In the genomic region with DNA sequence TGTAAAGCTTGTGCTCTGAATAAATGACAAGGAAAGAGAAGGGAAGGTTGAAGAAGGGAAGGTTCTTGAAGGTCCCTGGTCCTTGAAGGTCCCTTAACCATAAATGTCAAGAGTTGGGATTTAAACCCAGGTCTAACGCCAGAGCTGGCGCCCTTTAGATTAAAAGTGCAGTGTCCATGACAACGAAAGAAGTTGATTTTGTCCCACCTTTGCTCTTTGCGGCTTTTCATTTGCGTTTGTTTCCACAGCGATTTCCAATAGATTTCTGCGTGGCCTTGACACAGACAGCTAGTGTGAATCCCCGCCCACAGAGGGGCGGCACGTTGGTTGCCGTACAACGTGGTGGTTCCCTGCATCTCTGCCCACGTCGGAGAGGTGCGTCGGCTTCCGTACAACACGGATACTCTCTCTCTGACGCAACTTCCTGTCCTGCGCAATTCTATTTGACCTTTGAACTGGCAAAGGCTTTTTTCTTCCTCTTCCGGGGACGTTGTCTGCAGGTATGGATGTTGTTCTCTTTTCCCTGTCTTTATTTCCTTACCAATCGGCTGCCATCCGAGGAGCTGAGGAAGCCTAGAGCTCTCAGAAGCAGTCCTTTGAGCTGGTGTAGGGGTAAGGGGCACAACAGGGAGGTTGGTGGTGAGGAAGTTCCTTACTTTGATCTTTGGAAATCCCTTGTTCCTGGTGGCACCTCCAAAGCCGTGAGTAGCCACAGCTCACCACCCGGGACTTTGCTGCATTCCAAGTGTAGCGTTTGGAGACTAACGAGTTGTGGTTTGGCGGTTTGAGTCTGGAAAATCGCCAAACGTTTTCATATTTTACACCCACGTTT, we compare ENCODE assay signal across 8 cellular contexts. TPM values are rescaled to one million over a fixed set of nuclear protein-coding genes. Genes with fewer than 3 reads are reported as not detected.
DNase-seq lines count a peak whose midpoint lies in the region; ATAC-seq and TF ChIP-seq lines count a peak whose summit lies in the region.

A gene (plus strand): TSS at position 476 of the 832 bp plus-strand sequence. CDS start 1,384 bp downstream, outside the sequence.

- no peaks in the 10 kb centered on the region for H3K27me3 ChIP-seq in H7 (ENCODE audit: control insufficient read depth, insufficient read depth, low read length)

- peaks cover 37 to 51% of the 10 kb centered on the region in 2 donors for H3K4me1 Mint-ChIP-seq in natural killer cell treated with Interleukin-12 subunit alpha and Interleukin-12 subunit beta and Interleukin-15 and Interleukin-18, amount 100 ng/mL, for 72 hours (ENCODE audit: low read depth in 2 of 2)

- ATAC-seq in natural killer cell treated with Interleukin-12 subunit alpha and Interleukin-12 subunit beta and Interleukin-15 and Interleukin-18, amount 100 ng/mL, for 72 hours: peak; percentile 100
- peak; percentile 96 for ATAC-seq in stimulated activated naive CD8-positive, alpha-beta T cell treated with anti-CD3 and anti-CD28 coated beads, Interleukin-15, Interleukin-2, amounts not matched to agents 100 U/mL and 50 U/mL, for 24 hours

- H3K4me3 ChIP-seq in H7 (ENCODE audit: insufficient read depth, low read depth, low read length) (peak within 1 kb of the TSS; percentile 83), fibroblast of pulmonary artery (replicated peaks; ENCODE audit: low read depth, low read length) (peak within 1 kb of the TSS; percentile 75)

- peak within 1 kb of the TSS; percentile 98 for H3K4me3 Mint-ChIP-seq in natural killer cell treated with Interleukin-12 subunit alpha and Interleukin-12 subunit beta and Interleukin-15 and Interleukin-18, amount 100 ng/mL, for 72 hours

- H3K36me3 Mint-ChIP-seq in natural killer cell treated with Interleukin-12 subunit alpha and Interleukin-12 subunit beta and Interleukin-15 and Interleukin-18, amount 100 ng/mL, for 72 hours: peaks cover 42% of the 10 kb centered on the region

- no peaks in the 10 kb centered on the region for H3K9me3 Mint-ChIP-seq in natural killer cell treated with Interleukin-12 subunit alpha and Interleukin-12 subunit beta and Interleukin-15 and Interleukin-18, amount 100 ng/mL, for 72 hours

- DNase-seq in ELF-1 (ENCODE audit: low read depth, low spot score) (peak; percentile 97), H7 (peak; percentile 63), M059J (ENCODE audit: low read depth) (peak; percentile 95), SHP77 (lab: John Stamatoyannopoulos, UW) (peak; percentile 85 to 87), fibroblast of pulmonary artery (ENCODE audit: low read depth) (peak; percentile 99)
- peak; percentile 95 for DNase-seq in activated effector memory CD4-positive, alpha-beta T cell treated with Interleukin-2 at 50 U/mL for 16 hours
- peak; percentile 98 for DNase-seq in natural killer cell treated with Interleukin-12 subunit alpha and Interleukin-12 subunit beta and Interleukin-15 and Interleukin-18, amount 100 ng/mL, for 72 hours (ENCODE audit: low spot score)
- DNase-seq in stimulated activated naive CD8-positive, alpha-beta T cell treated with anti-CD3 and anti-CD28 coated beads, Interleukin-15, Interleukin-2, amounts not matched to agents 100 U/mL and 50 U/mL, for 24 hours: peak; percentile 95

- H3K27me3 Mint-ChIP-seq in natural killer cell treated with Interleukin-12 subunit alpha and Interleukin-12 subunit beta and Interleukin-15 and Interleukin-18, amount 100 ng/mL, for 72 hours: no peaks in the 10 kb centered on the region

- TF ChIP-seq CTCF in fibroblast of pulmonary artery (IDR thresholded peaks at IDR 0.05; ENCODE audit: low read length, missing control alignments): no peak

- peaks cover 25% of the 10 kb centered on the region for H3K36me3 ChIP-seq in H7 (replicated peaks; ENCODE audit: control insufficient read depth, insufficient read depth, low read length)

- H3K27ac Mint-ChIP-seq in natural killer cell treated with Interleukin-12 subunit alpha and Interleukin-12 subunit beta and Interleukin-15 and Interleukin-18, amount 100 ng/mL, for 72 hours: peak within 1 kb of the TSS; percentile 99 to 100

RNA-seq across cellular contexts. Expression of the gene that starts here (rescaled TPM):
- total RNA-seq in H7 (2014; rRNA removed; shearing (Covaris generic)): 867 and 894 TPM in 2 replicates
- 357 and 496 TPM in 2 replicates for total RNA-seq in M059J (2014; rRNA removed; shearing (Covaris generic))
- 100 to 1,000 TPM; 712 to 767 TPM for total RNA-seq in natural killer cell treated with Interleukin-12 subunit alpha and Interleukin-12 subunit beta and Interleukin-15 and Interleukin-18, amount 100 ng/mL, for 72 hours

Comparison
In these comparisons a context has a peak if more than half of its experiments do, and no peak if none do; other contexts are left out.
1. Peak in every context shown above with its lines: DNase-seq, ATAC-seq and H3K4me3 ChIP-seq.